Comparison of ENCODE assay signal across 9 cellular contexts in the genomic region with DNA sequence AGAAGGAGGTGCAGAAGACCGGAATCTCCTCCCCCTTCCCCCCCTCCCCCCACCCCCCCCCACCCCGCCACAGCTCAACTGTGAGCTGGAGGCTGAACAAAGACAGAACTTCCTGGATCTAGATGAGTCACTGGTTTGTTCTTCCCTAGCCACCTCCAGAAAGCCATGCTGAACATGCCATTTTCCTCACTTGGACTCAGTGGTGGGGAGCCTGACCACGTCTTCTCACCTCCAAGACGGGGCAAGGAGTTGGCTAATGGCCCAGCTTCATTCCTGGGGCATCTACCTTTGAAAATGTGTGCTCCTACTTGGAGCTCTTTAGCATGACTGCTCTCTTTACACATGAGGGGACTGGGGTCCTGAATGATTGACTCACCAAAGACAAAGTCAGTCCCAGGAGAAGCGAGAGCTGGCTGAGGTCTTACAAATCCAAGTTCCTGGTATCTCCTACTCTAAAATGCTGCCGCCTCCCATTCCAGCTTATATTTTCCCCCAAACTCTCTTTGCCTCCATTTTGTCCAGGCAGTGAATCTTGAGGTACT. TPM values are rescaled to one million over a fixed set of nuclear protein-coding genes. Genes with fewer than 3 reads are reported as not detected.
DNase-seq lines count a peak whose midpoint lies in the region; ATAC-seq, FAIRE-seq and TF ChIP-seq lines count a peak whose summit lies in the region.
"Had no signal": no experiment of that assay in that cellular context is flagged by ENCODE, and none has a peak within 500 bp of the region (broad histone marks: within the 10 kb centered on the region; RNA-seq: fewer than 3 reads in every experiment).

No MANE protein-coding gene starts in this region.

- DNase-seq in EL (peak; percentile 67), K562 (ENCODE audit: extremely low read depth in 1 of 4, low spot score in 3 of 4) (peak; percentile 72 to 85 (median 74)), mucosa of descending colon (no peak), DMS 273 (lab: John Stamatoyannopoulos, UW; ENCODE audit: unreplicated experiment) (no peak), DMS79 (lab: John Stamatoyannopoulos, UW) (no peak)
- no peak for DNase-seq in effector memory CD4-positive, alpha-beta T cell
- DNase-seq: natural killer cell had no signal

- TF ChIP-seq POLR2A in K562 (conservative IDR thresholded peaks at IDR 0.05), result peak; percentile 67

- ATAC-seq in K562 (peak; percentile 92), mucosa of descending colon (peak; percentile 87), HG02623 (IDR thresholded peaks at IDR 0.05; ENCODE audit: unreplicated experiment) (no peak)

- H3K27me3 ChIP-seq in Loucy (ENCODE audit: insufficient read depth, low read length, poor library complexity, severe bottlenecking), result no peaks in the 10 kb centered on the region
- no peaks in the 10 kb centered on the region for H3K27me3 ChIP-seq in K562 (ENCODE audit: control insufficient read depth in 2 of 2, insufficient read depth in 2 of 2, low read length in 2 of 2)
- no peaks in the 10 kb centered on the region for H3K27me3 ChIP-seq in effector memory CD4-positive, alpha-beta T cell (replicated peaks; ENCODE audit: control insufficient read depth, insufficient read depth, low read length, poor library complexity, severe bottlenecking)

- H3K4me1 ChIP-seq in Loucy (ENCODE audit: insufficient read depth, low read length, poor library complexity, severe bottlenecking), result peaks cover 6% of the 10 kb centered on the region
- peaks cover 15 to 21% of the 10 kb centered on the region in 2 experiments; a peak in 4 of 5 replicates for H3K4me1 ChIP-seq in K562 (replicated peaks in 1 of 2; ENCODE audit: control insufficient read depth in 2 of 2, insufficient read depth in 2 of 2, low read length in 2 of 2)
- peaks cover 10% of the 10 kb centered on the region for H3K4me1 ChIP-seq in mucosa of descending colon (ENCODE audit: low read depth)
- H3K4me1 ChIP-seq in effector memory CD4-positive, alpha-beta T cell (ENCODE audit: control insufficient read depth, insufficient read depth, low read length, poor library complexity, severe bottlenecking), result no peaks in the 10 kb centered on the region

- H3K9ac ChIP-seq in Loucy (ENCODE audit: low read depth, low read length, poor library complexity, severe bottlenecking) (peak overlapping the region; percentile 36), K562 (ENCODE audit: insufficient read depth in 1 of 2, low read depth in 2 of 2, low read length in 2 of 2) (peak overlapping the region; percentile 80 to 86; a peak in 3 of 4 replicates)

- TF ChIP-seq CTCF in Loucy (conservative IDR thresholded peaks at IDR 0.05; ENCODE audit: low read length) (no peak), K562 (IDR thresholded peaks at IDR 0.05 in 2 of 3, conservative IDR thresholded peaks at IDR 0.05 in 1 of 3; ENCODE audit: insufficient read depth in 2 of 3, low read depth in 1 of 3, low read length in 3 of 3) (no peak), mucosa of descending colon (IDR thresholded peaks at IDR 0.05) (no peak)

- no peaks in the 10 kb centered on the region for H3K9me2 ChIP-seq in Loucy (replicated peaks; ENCODE audit: low read depth, low read length)

- H3K9me3 ChIP-seq in Loucy (ENCODE audit: insufficient read depth, low read depth, low read length) (no peaks in the 10 kb centered on the region), K562 (replicated peaks; ENCODE audit: control insufficient read depth, insufficient read depth, low read depth, low read length) (no peaks in the 10 kb centered on the region), mucosa of descending colon (no peaks in the 10 kb centered on the region)
- H3K9me3 ChIP-seq in effector memory CD4-positive, alpha-beta T cell (ENCODE audit: control insufficient read depth, low read length), result no peaks in the 10 kb centered on the region

- H4K20me1 ChIP-seq in Loucy (ENCODE audit: insufficient read depth, low read length, poor library complexity, severe bottlenecking) (no peaks in the 10 kb centered on the region), K562 (replicated peaks; ENCODE audit: control insufficient read depth, insufficient read depth, low read length) (no peaks in the 10 kb centered on the region)

- peak overlapping the region; percentile 100 for H3K27ac ChIP-seq in K562 (ENCODE audit: extremely low read depth, low read depth, low read length)
- H3K27ac ChIP-seq in effector memory CD4-positive, alpha-beta T cell (ENCODE audit: insufficient read depth, low read length, poor library complexity, severe bottlenecking), result no peak overlapping the region

- H3K79me2 ChIP-seq in Loucy (ENCODE audit: insufficient read depth, low read length) (no peaks in the 10 kb centered on the region), K562 (ENCODE audit: control insufficient read depth, insufficient read depth, low read length) (no peaks in the 10 kb centered on the region)

- peak; percentile 79 for FAIRE-seq in K562 (lab: Jason Lieb, UNC)

- no peak for TF ChIP-seq EP300 in K562 (IDR thresholded peaks at IDR 0.05; ENCODE audit: low read length)

- H2AFZ ChIP-seq in Loucy (ENCODE audit: low read length) (peak overlapping the region; percentile 91), K562 (ENCODE audit: low read depth, low read length) (peak overlapping the region; percentile 99)

- TSS peak; percentile 99 for BruUV-seq in K562 (replicated peaks; lab: Mats Ljungman, UMichigan)

- intact Hi-C loops in K562 (cut with micrococcal nuclease), result loop anchor here (2.0 kb wide), 1 partner anchor 20 kb away; no protein-coding TSS in a partner anchor
- intact Hi-C loops in mucosa of descending colon (cut with DNase I, micrococcal nuclease), result no loop called here

- no peaks in the 10 kb centered on the region for H3F3A ChIP-seq in Loucy (ENCODE audit: low read depth)

- H3K36me3 ChIP-seq in Loucy (ENCODE audit: insufficient read depth, low read length) (no peaks in the 10 kb centered on the region), K562 (ENCODE audit: control insufficient read depth, insufficient read depth, low read length) (no peaks in the 10 kb centered on the region), mucosa of descending colon (ENCODE audit: low read depth) (no peaks in the 10 kb centered on the region)
- no peaks in the 10 kb centered on the region for H3K36me3 ChIP-seq in effector memory CD4-positive, alpha-beta T cell (ENCODE audit: control insufficient read depth, insufficient read depth, low read length)

- H3K4me3 ChIP-seq in Loucy (ENCODE audit: low read length, poor library complexity, severe bottlenecking) (no peak overlapping the region), K562 (no peak overlapping the region), mucosa of descending colon (no peak overlapping the region)
- H3K4me3 ChIP-seq in effector memory CD4-positive, alpha-beta T cell (ENCODE audit: insufficient read depth, low read depth, low read length, poor library complexity, severe bottlenecking), result no peak overlapping the region

- H3K4me2 ChIP-seq in Loucy (ENCODE audit: low read depth, low read length, poor library complexity, severe bottlenecking) (peak overlapping the region; percentile 40), K562 (ENCODE audit: insufficient read depth, low read length) (peak overlapping the region; percentile 77)

- H3K9me1 ChIP-seq in K562 (ENCODE audit: control insufficient read depth, insufficient read depth, low read length), result no peaks in the 10 kb centered on the region

- no peak for TF ChIP-seq RAD21 in K562 (CRISPR knock-in tag; conservative IDR thresholded peaks at IDR 0.05 in 1 of 2, IDR thresholded peaks at IDR 0.05 in 1 of 2)

- 2% methylated on average over 4 of the region's 6 CpGs for WGBS in K562 (ENCODE audit: insufficient coverage, low coverage, missing lambda C conversion rate)

- CTCF ChIA-PET in K562 (lab: Yijun Ruan, JAX; ENCODE audit: low intra/inter-chr PET ratio), result no interaction called here

- POLR2A ChIA-PET in K562 (lab: Yijun Ruan, JAX), result interaction anchor here (1.1 to 2.1 kb wide), 6 partner anchors 9 to 29 kb away, joined by 4 to 10 read pairs (median 6); no protein-coding TSS in a partner anchor

- in situ Hi-C loops in K562 (cut with MboI), result no loop called here

TF ChIP-seq in K562, 482 proteins besides CTCF, POLR2A, EP300 and RAD21 (continues in another document):
- TF ChIP-seq GABPB1 (CRISPR knock-in tag; IDR thresholded peaks at IDR 0.05) (no peak), ZBED1 (IDR thresholded peaks at IDR 0.05) (no peak), ZFP1 (CRISPR knock-in tag; IDR thresholded peaks at IDR 0.05) (no peak)

RNA-seq across cellular contexts. Expression of a gene that starts 22.6 kb away (rescaled TPM):
- total RNA-seq in K562 (2011; cell fraction: chromatin; rRNA removed; ENCODE audit: low replicate concordance), result 12.4 and 17.4 TPM in 2 replicates
- total RNA-seq in K562 (2011; cell fraction: nucleolus; rRNA removed), result 14.3 and 15.3 TPM in 2 replicates
- total RNA-seq in K562 (2011; cell fraction: nucleoplasm; rRNA removed), result 21.9 and 32.4 TPM in 2 replicates
- total RNA-seq in K562 (2014; rRNA removed), result 8.8 and 9.7 TPM in 2 replicates
- 7.2 and 7.7 TPM in 2 replicates for total RNA-seq in K562 (2014; rRNA removed; fragmentation: Illumina TruSeq; extraction: Trizol)
- 5.6 and 5.9 TPM in 2 replicates for total RNA-seq in K562 (2015; rRNA removed; fragmentation: Illumina TruSeq; extraction: Trizol)
- total RNA-seq in K562 (2021), result 14.6 and 15.8 TPM in 2 replicates
- 4.1 and 4.3 TPM in 2 replicates for polyA plus RNA-seq in K562 (2011; rRNA removed)
- 3.2 and 4.3 TPM in 2 replicates for polyA plus RNA-seq in K562 (2011; cell fraction: cytosol; rRNA removed)
- polyA plus RNA-seq in K562 (2011; cell fraction: nucleus; rRNA removed), result 7.6 and 8.4 TPM in 2 replicates
- 3.3 and 4.3 TPM in 2 replicates for polyA plus RNA-seq in K562 (2012)
- polyA plus RNA-seq in K562 (2014; fragmentation: Illumina TruSeq; extraction: Trizol), result 5.1 and 5.3 TPM in 2 replicates
- polyA plus RNA-seq in K562 (2014; fragmentation: Nextera tagmentation; extraction: Ambion mirVana), result 1 to 10 TPM; 3.7 to 7.7 TPM
- polyA plus RNA-seq in K562 (2014; rRNA removed), result 4.5 and 5.3 TPM in 2 replicates
- 10.9 and 12.2 TPM in 2 replicates for polyA minus RNA-seq in K562 (2011; rRNA and poly(A)+ RNA removed)
- 11.1 and 12.5 TPM in 2 replicates for polyA minus RNA-seq in K562 (2011; cell fraction: cytosol; rRNA and poly(A)+ RNA removed)
- polyA minus RNA-seq in K562 (2011; cell fraction: nucleus; rRNA and poly(A)+ RNA removed), result 12.0 and 16.7 TPM in 2 replicates
- total RNA-seq in mucosa of descending colon, result 100 to 1,000 TPM in 2 of 3 donors, 10 to 100 TPM in 1; 89.9 to 140 (median 125) TPM

Comparison
In these comparisons a context has a peak if more than half of its experiments do, and no peak if none do; other contexts are left out.
1. DNase-seq: peak in EL (single experiment) and K562 (4 of 4); none in mucosa of descending colon (0 of 3), DMS 273 (single experiment), effector memory CD4-positive, alpha-beta T cell (0 of 3) and DMS79 (single experiment).